17 cellular contexts compared by ENCODE assay signal in genomic region chr10:52172581-52172980, GRCh38.
DNase-seq lines count a peak whose midpoint lies in the region; ATAC-seq and TF ChIP-seq lines count a peak whose summit lies in the region.
"Had no signal": no experiment of that assay in that cellular context is flagged by ENCODE, and none has a peak within 500 bp of the region (broad histone marks: within the 10 kb centered on the region; RNA-seq: fewer than 3 reads in every experiment).

No MANE protein-coding gene starts in this region.

- H2AFZ ChIP-seq in GM23248 (no peak overlapping the region), neural cell (ENCODE audit: low read depth, low read length) (no peak overlapping the region)

- H4K20me1 ChIP-seq in GM23248 (ENCODE audit: insufficient read depth) (no peaks in the 10 kb centered on the region), neural cell (ENCODE audit: insufficient read depth) (no peaks in the 10 kb centered on the region)

- no peaks in the 10 kb centered on the region for H3K27me3 Mint-ChIP-seq in T-helper 2 cell treated with Interferon-gamma antibody and Interleukin-4, amounts not matched to agents 5 μg/mL and 100 μg/mL, for 36 hours (ENCODE audit: low read depth)
- H3K27me3 Mint-ChIP-seq: activated naive CD8-positive, alpha-beta T cell treated with anti-CD3 and anti-CD28 coated beads, Interleukin-2, amount 10 ng/mL, durations not matched to agents 7 days and 5 days; CD4-positive, alpha-beta memory T cell; dendritic cell treated with granulocyte-macrophage colony-stimulating factor and Interleukin-4, amounts not matched to agents 40 ng/mL and 50 ng/mL, for 4 days had no signal

- H3K4me3 Mint-ChIP-seq in T-helper 2 cell treated with Interferon-gamma antibody and Interleukin-4, amounts not matched to agents 5 μg/mL and 100 μg/mL, for 36 hours = no peak overlapping the region
- H3K4me3 Mint-ChIP-seq: activated naive CD8-positive, alpha-beta T cell treated with anti-CD3 and anti-CD28 coated beads, Interleukin-2, amount 10 ng/mL, durations not matched to agents 7 days and 5 days; CD4-positive, alpha-beta memory T cell; dendritic cell treated with granulocyte-macrophage colony-stimulating factor and Interleukin-4, amounts not matched to agents 40 ng/mL and 50 ng/mL, for 4 days had no signal

- H3K36me3 ChIP-seq in GM23248 (ENCODE audit: low read depth) = no peaks in the 10 kb centered on the region; the same call in 1 of the 2 replicates
- H3K36me3 ChIP-seq in neural cell (ENCODE audit: insufficient read depth, low read length) = no peaks in the 10 kb centered on the region
- H3K36me3 ChIP-seq: SJSA1, stomach, WERI-Rb-1 had no signal

- H3K9me3 ChIP-seq in GM23248 (ENCODE audit: low read depth) (no peaks in the 10 kb centered on the region), neural cell (ENCODE audit: low read length) (no peaks in the 10 kb centered on the region)
- H3K9me3 ChIP-seq: SJSA1 had no signal

- H3K27ac ChIP-seq in GM23248 (no peak overlapping the region), neural cell (ENCODE audit: low read length) (no peak overlapping the region)
- H3K27ac ChIP-seq: SJSA1, stomach, WERI-Rb-1 had no signal

- H3K9me3 Mint-ChIP-seq in T-helper 2 cell treated with Interferon-gamma antibody and Interleukin-4, amounts not matched to agents 5 μg/mL and 100 μg/mL, for 36 hours = no peaks in the 10 kb centered on the region
- H3K9me3 Mint-ChIP-seq: activated naive CD8-positive, alpha-beta T cell treated with anti-CD3 and anti-CD28 coated beads, Interleukin-2, amount 10 ng/mL, durations not matched to agents 7 days and 5 days had no signal

- H3K27ac Mint-ChIP-seq in T-helper 2 cell treated with Interferon-gamma antibody and Interleukin-4, amounts not matched to agents 5 μg/mL and 100 μg/mL, for 36 hours = no peak overlapping the region
- H3K27ac Mint-ChIP-seq: activated naive CD8-positive, alpha-beta T cell treated with anti-CD3 and anti-CD28 coated beads, Interleukin-2, amount 10 ng/mL, durations not matched to agents 7 days and 5 days; CD4-positive, alpha-beta memory T cell; dendritic cell treated with granulocyte-macrophage colony-stimulating factor and Interleukin-4, amounts not matched to agents 40 ng/mL and 50 ng/mL, for 4 days had no signal

- H3K9ac ChIP-seq in GM23248 (no peak overlapping the region), neural cell (ENCODE audit: low read length) (no peak overlapping the region)

- in situ Hi-C loops in GM23248 (cut with MboI) = no loop called here

- H3F3A ChIP-seq in GM23248 (ENCODE audit: insufficient read depth) (no peaks in the 10 kb centered on the region), neural cell (ENCODE audit: insufficient read depth, low read length, poor library complexity, severe bottlenecking) (no peaks in the 10 kb centered on the region)

- H3K36me3 Mint-ChIP-seq in T-helper 2 cell treated with Interferon-gamma antibody and Interleukin-4, amounts not matched to agents 5 μg/mL and 100 μg/mL, for 36 hours (ENCODE audit: low read depth) = no peaks in the 10 kb centered on the region
- H3K36me3 Mint-ChIP-seq: activated naive CD8-positive, alpha-beta T cell treated with anti-CD3 and anti-CD28 coated beads, Interleukin-2, amount 10 ng/mL, durations not matched to agents 7 days and 5 days; CD4-positive, alpha-beta memory T cell had no signal

- H3K4me2 ChIP-seq in GM23248 (ENCODE audit: unreplicated experiment) (no peak overlapping the region), neural cell (ENCODE audit: low read length) (no peak overlapping the region)

- H3K4me3 ChIP-seq in GM23248 (no peak overlapping the region), choroid plexus epithelial cell (ENCODE audit: low read depth, low read length) (no peak overlapping the region), neural cell (ENCODE audit: low read length) (no peak overlapping the region)
- H3K4me3 ChIP-seq: SJSA1, stomach had no signal

- no peaks in the 10 kb centered on the region for H3K4me1 ChIP-seq in GM23248 (ENCODE audit: insufficient read depth)
- H3K4me1 ChIP-seq: SJSA1, stomach had no signal

- no peaks in the 10 kb centered on the region for H3K79me2 ChIP-seq in GM23248 (ENCODE audit: insufficient read depth)
- no peaks in the 10 kb centered on the region for H3K79me2 ChIP-seq in neural cell (replicated peaks; ENCODE audit: insufficient read depth, low read length)

- no peak for TF ChIP-seq EP300 in neural cell (conservative IDR thresholded peaks at IDR 0.05; ENCODE audit: poor library complexity, severe bottlenecking)

- TF ChIP-seq CTCF in choroid plexus epithelial cell (conservative IDR thresholded peaks at IDR 0.05; ENCODE audit: low read depth, low read length) = peak; percentile 49
- peak; percentile 42 for TF ChIP-seq CTCF in neural cell (IDR thresholded peaks at IDR 0.05; ENCODE audit: poor library complexity, severe bottlenecking)

- DNase-seq in GM23248 = peak; percentile 5
- peak; percentile 12 for DNase-seq in M059J (ENCODE audit: low read depth)
- peak; percentile 51 for DNase-seq in choroid plexus epithelial cell (ENCODE audit: low read depth)
- no peak for DNase-seq in T-helper 2 cell treated with Interferon-gamma antibody and Interleukin-4, amounts not matched to agents 5 μg/mL and 100 μg/mL, for 36 hours (ENCODE audit: low spot score)
- no peak for DNase-seq in putamen (ENCODE audit: low spot score)
- DNase-seq: activated naive CD8-positive, alpha-beta T cell treated with anti-CD3 and anti-CD28 coated beads, Interleukin-2, amount 10 ng/mL, durations not matched to agents 7 days and 5 days; CD4-positive, alpha-beta memory T cell; GF-D8; NCI-H1436; NCI-H69; right cardiac atrium; stomach; WERI-Rb-1 had no signal

- H3K9me2 ChIP-seq in GM23248 (ENCODE audit: insufficient read depth) (no peaks in the 10 kb centered on the region), neural cell (ENCODE audit: insufficient read depth, low read length) (no peaks in the 10 kb centered on the region)

- TF ChIP-seq RAD21 in neural cell (conservative IDR thresholded peaks at IDR 0.05) = peak; percentile 11

- no peaks in the 10 kb centered on the region for H3K4me1 Mint-ChIP-seq in T-helper 2 cell treated with Interferon-gamma antibody and Interleukin-4, amounts not matched to agents 5 μg/mL and 100 μg/mL, for 36 hours (ENCODE audit: low read depth)
- H3K4me1 Mint-ChIP-seq: activated naive CD8-positive, alpha-beta T cell treated with anti-CD3 and anti-CD28 coated beads, Interleukin-2, amount 10 ng/mL, durations not matched to agents 7 days and 5 days; CD4-positive, alpha-beta memory T cell had no signal

- H3K27me3 ChIP-seq in GM23248 (replicated peaks; ENCODE audit: insufficient read depth) (no peaks in the 10 kb centered on the region), neural cell (ENCODE audit: insufficient read depth, low read depth, low read length) (no peaks in the 10 kb centered on the region)
- H3K27me3 ChIP-seq: SJSA1, stomach had no signal

- WGBS in GM23248 (ENCODE audit: low coverage in 1 of 2, low lambda C conversion rate in 2 of 2, missing lambda C conversion rate in 2 of 2), 2 experiments = 85 to 91% methylated on average over 1 of the region's 1 CpG

- ATAC-seq in HG03097 (IDR thresholded peaks at IDR 0.05; ENCODE audit: low FRiP score, unreplicated experiment) = no peak

TF ChIP-seq in neural cell, 6 proteins besides CTCF, POLR2A, EP300 and RAD21:
- TF ChIP-seq SMC3 (conservative IDR thresholded peaks at IDR 0.05; ENCODE audit: poor library complexity) = no peak
- no peak for TF ChIP-seq TAF1 (IDR thresholded peaks at IDR 0.05; ENCODE audit: low read depth)
- TF ChIP-seq REST (IDR thresholded peaks at IDR 0.05; ENCODE audit: borderline replicate concordance) = no peak
- no peak for TF ChIP-seq POLR2AphosphoS5 (IDR thresholded peaks at IDR 0.05)
- TF ChIP-seq MXI1 (conservative IDR thresholded peaks at IDR 0.05; ENCODE audit: poor library complexity, severe bottlenecking) = no peak
- TF ChIP-seq EZH2 (IDR thresholded peaks at IDR 0.05; ENCODE audit: borderline replicate concordance, insufficient read depth, low read length, poor library complexity, severe bottlenecking) = no peak

Comparison
In these comparisons a context has a peak if more than half of its experiments do, and no peak if none do; other contexts are left out.
1. DNase-seq: peak in GM23248 (single experiment), M059J (single experiment) and choroid plexus epithelial cell (single experiment); none in T-helper 2 cell treated with Interferon-gamma antibody and Interleukin-4, amounts not matched to agents 5 μg/mL and 100 μg/mL, for 36 hours (single experiment) and putamen (single experiment).